1 cellular context compared by ENCODE assay signal in genomic region chr7:27142562-27143021, GRCh38.
TF ChIP-seq lines count a peak whose summit lies in the region.

No MANE protein-coding gene starts in this region.

TF ChIP-seq in SK-N-SH treated with all-trans-retinoic acid at 6 μM for 48 hours, 23 proteins besides CTCF, POLR2A, EP300 and RAD21 (continued from another document):
- TF ChIP-seq, protein P1, sequence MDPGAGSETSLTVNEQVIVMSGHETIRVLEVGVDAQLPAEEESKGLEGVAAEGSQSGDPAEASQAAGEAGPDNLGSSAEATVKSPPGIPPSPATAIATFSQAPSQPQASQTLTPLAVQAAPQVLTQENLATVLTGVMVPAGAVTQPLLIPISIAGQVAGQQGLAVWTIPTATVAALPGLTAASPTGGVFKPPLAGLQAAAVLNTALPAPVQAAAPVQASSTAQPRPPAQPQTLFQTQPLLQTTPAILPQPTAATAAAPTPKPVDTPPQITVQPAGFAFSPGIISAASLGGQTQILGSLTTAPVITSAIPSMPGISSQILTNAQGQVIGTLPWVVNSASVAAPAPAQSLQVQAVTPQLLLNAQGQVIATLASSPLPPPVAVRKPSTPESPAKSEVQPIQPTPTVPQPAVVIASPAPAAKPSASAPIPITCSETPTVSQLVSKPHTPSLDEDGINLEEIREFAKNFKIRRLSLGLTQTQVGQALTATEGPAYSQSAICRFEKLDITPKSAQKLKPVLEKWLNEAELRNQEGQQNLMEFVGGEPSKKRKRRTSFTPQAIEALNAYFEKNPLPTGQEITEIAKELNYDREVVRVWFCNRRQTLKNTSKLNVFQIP (CRISPR knock-in tag; IDR thresholded peaks at IDR 0.05; ENCODE audit: borderline replicate concordance, low read depth): no peak
- no peak for TF ChIP-seq OSR1 (CRISPR knock-in tag; IDR thresholded peaks at IDR 0.05)
